1 cellular context compared by ENCODE assay signal in the genomic region with DNA sequence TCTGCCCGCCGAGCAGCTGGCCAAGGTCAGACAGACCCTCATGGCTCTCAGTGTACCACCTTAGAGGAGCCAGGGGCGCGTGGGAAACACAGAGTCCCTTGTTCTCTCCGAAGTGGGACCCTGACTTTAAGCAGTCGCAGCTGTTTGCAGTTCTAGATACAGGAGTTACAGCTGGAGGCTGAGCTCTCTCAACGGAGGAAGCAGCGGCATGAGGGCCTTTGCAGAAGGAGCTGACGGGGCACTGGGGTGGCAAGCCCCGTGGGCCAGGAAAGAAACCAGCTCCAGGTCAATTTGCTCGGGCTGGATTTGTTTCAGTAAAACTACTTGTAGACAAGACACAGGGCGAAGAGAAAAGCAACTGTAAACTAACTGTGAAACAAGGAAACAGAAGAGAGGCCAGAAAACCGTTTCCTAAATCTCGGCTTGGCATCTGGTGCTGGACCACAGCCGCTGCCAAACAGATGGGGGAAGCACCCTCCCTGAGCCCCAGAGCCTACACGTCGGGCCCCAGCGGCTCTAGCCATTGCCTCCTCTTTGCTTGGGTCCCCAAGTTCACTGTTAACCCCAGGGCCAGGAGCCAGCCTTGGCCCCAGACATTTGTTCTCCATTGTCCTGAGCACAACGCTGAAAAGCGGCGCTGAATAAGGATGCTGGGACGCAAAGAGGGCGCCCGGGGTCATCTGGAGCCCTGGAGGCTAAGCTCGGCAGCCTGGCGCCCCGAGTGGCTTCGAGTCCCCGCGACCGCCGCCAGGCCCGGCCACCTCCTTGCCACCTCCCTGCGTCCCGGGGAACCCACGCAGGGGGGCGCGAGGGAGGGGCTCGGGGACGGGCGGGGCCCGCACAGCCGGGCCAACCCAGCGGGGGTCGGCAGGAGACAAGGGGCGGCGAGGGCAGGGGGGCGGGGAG.
A peak's percentile ranks its signal among the peaks of the same experiment; 100 is the strongest.
TF ChIP-seq lines count a peak whose summit lies in the region.

No MANE protein-coding gene starts in this region.

TF ChIP-seq in H1, 55 proteins besides CTCF, POLR2A, EP300 and RAD21:
- no peak for TF ChIP-seq EGR1 (IDR thresholded peaks at IDR 0.05; ENCODE audit: borderline replicate concordance, low read depth, low read length)
- no peak for TF ChIP-seq SIRT6 (IDR thresholded peaks at IDR 0.05; ENCODE audit: low read length)
- TF ChIP-seq, protein P1, sequence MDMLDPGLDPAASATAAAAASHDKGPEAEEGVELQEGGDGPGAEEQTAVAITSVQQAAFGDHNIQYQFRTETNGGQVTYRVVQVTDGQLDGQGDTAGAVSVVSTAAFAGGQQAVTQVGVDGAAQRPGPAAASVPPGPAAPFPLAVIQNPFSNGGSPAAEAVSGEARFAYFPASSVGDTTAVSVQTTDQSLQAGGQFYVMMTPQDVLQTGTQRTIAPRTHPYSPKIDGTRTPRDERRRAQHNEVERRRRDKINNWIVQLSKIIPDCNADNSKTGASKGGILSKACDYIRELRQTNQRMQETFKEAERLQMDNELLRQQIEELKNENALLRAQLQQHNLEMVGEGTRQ (IDR thresholded peaks at IDR 0.05; ENCODE audit: low read length): no peak
- no peak for TF ChIP-seq RBBP5 (IDR thresholded peaks at IDR 0.05; ENCODE audit: borderline replicate concordance, low read depth, low read length)
- TF ChIP-seq, protein P2, sequence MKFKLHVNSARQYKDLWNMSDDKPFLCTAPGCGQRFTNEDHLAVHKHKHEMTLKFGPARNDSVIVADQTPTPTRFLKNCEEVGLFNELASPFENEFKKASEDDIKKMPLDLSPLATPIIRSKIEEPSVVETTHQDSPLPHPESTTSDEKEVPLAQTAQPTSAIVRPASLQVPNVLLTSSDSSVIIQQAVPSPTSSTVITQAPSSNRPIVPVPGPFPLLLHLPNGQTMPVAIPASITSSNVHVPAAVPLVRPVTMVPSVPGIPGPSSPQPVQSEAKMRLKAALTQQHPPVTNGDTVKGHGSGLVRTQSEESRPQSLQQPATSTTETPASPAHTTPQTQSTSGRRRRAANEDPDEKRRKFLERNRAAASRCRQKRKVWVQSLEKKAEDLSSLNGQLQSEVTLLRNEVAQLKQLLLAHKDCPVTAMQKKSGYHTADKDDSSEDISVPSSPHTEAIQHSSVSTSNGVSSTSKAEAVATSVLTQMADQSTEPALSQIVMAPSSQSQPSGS (IDR thresholded peaks at IDR 0.05; ENCODE audit: low read length): no peak
- TF ChIP-seq KDM1A (IDR thresholded peaks at IDR 0.05; ENCODE audit: borderline replicate concordance, low read length): peak; percentile 33; the same call in 1 of the 2 replicates
- TF ChIP-seq CBX5 (IDR thresholded peaks at IDR 0.05; ENCODE audit: low read depth, low read length): no peak
- no peak for TF ChIP-seq RNF2 (IDR thresholded peaks at IDR 0.05; ENCODE audit: borderline replicate concordance, low read depth, low read length, missing control alignments, poor library complexity, severe bottlenecking)
- TF ChIP-seq PHF8 (conservative IDR thresholded peaks at IDR 0.05; ENCODE audit: low read depth, low read length): peak; percentile 32; the same call in 1 of the 2 replicates
- no peak for TF ChIP-seq SP1 (IDR thresholded peaks at IDR 0.05; ENCODE audit: low read depth, low read length)
- TF ChIP-seq TEAD4 (IDR thresholded peaks at IDR 0.05; ENCODE audit: low read depth, low read length): no peak
- 0 out of 2 replicates have a peak, but pooled peaks have one; percentile 26 for TF ChIP-seq TAF1 (IDR thresholded peaks at IDR 0.05; ENCODE audit: low read depth, low read length)
- TF ChIP-seq CTBP2 (IDR thresholded peaks at IDR 0.05; ENCODE audit: borderline replicate concordance, insufficient read depth, insufficient read length, low read length): no peak
- TF ChIP-seq, protein P3, sequence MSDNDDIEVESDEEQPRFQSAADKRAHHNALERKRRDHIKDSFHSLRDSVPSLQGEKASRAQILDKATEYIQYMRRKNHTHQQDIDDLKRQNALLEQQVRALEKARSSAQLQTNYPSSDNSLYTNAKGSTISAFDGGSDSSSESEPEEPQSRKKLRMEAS (IDR thresholded peaks at IDR 0.05): peak; percentile 10; the same call in 1 of the 2 replicates
- TF ChIP-seq FOSL1 (IDR thresholded peaks at IDR 0.05; ENCODE audit: insufficient read depth, low read depth, low read length): no peak
- TF ChIP-seq CHD1 (IDR thresholded peaks at IDR 0.05; ENCODE audit: low read depth, low read length): no peak
- TF ChIP-seq HDAC6 (IDR thresholded peaks at IDR 0.05; ENCODE audit: low read depth, low read length): no peak
- TF ChIP-seq ASH2L (IDR thresholded peaks at IDR 0.05; ENCODE audit: low read length): peak; percentile 48
- no peak for TF ChIP-seq NRF1 (IDR thresholded peaks at IDR 0.05; ENCODE audit: low read depth, low read length)
- TF ChIP-seq HDAC2 (IDR thresholded peaks at IDR 0.05; ENCODE audit: borderline replicate concordance in 1 of 2, low read depth in 2 of 2, low read length in 2 of 2): peak in 1 of 2 experiments; percentile 34; a peak in 1 of 4 replicates
- no peak for TF ChIP-seq TBP (IDR thresholded peaks at IDR 0.05; ENCODE audit: low read depth, low read length)
- no peak for TF ChIP-seq EZH2 (IDR thresholded peaks at IDR 0.05; ENCODE audit: low read depth, low read length, severe bottlenecking)
- TF ChIP-seq, protein P4, sequence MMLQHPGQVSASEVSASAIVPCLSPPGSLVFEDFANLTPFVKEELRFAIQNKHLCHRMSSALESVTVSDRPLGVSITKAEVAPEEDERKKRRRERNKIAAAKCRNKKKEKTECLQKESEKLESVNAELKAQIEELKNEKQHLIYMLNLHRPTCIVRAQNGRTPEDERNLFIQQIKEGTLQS (IDR thresholded peaks at IDR 0.05; ENCODE audit: insufficient read depth, low read depth, low read length): no peak
- TF ChIP-seq RFX5 (IDR thresholded peaks at IDR 0.05; ENCODE audit: borderline replicate concordance, low read depth, low read length): no peak
- no peak for TF ChIP-seq SP4 (IDR thresholded peaks at IDR 0.05; ENCODE audit: low read length)
- TF ChIP-seq SRF (IDR thresholded peaks at IDR 0.05; ENCODE audit: low read depth, low read length): no peak
- no peak for TF ChIP-seq SIX5 (IDR thresholded peaks at IDR 0.05; ENCODE audit: low read depth, low read length)
- TF ChIP-seq CREB1 (IDR thresholded peaks at IDR 0.05): no peak
- TF ChIP-seq KDM4A (IDR thresholded peaks at IDR 0.05; ENCODE audit: low read depth, low read length, severe bottlenecking): peak; percentile 49
- TF ChIP-seq ZNF274 (IDR thresholded peaks at IDR 0.05; ENCODE audit: borderline replicate concordance, extremely low read depth, low read length): no peak
- TF ChIP-seq YY1 (IDR thresholded peaks at IDR 0.05; ENCODE audit: low read depth, low read length): no peak
- no peak for TF ChIP-seq RXRA (IDR thresholded peaks at IDR 0.05; ENCODE audit: insufficient read depth, low read depth, low read length)
